In the genomic region with DNA sequence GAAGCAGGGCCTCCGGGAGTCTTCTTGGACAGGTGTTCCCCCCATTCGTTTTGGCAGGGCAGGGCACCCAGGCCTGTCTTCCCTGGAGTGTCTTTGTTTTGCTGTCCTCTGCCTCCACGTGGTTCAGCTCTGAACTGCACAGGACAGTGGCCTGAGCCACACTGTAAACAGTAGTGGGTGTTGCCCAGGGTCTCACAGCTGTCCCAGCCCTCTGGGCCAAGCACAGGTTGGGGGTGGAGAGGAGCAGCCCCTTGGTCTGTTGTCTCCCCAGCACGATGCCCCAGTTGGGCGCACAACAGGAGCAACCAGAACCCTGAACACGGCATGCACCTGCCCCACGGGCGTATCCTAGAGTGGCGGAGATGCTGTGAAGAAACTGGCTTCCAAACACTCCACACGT, we compare ENCODE assay signal across 9 cellular contexts. TPM values are rescaled to one million over a fixed set of nuclear protein-coding genes. Genes with fewer than 3 reads are reported as not detected.
DNase-seq lines count a peak whose midpoint lies in the region; ATAC-seq and TF ChIP-seq lines count a peak whose summit lies in the region.
"Had no signal": no experiment of that assay in that cellular context is flagged by ENCODE, and none has a peak within 500 bp of the region (broad histone marks: within the 10 kb centered on the region; RNA-seq: fewer than 3 reads in every experiment).

No MANE protein-coding gene starts in this region.

- no peak overlapping the region for H3K4me3 Mint-ChIP-seq in central memory CD8-positive, alpha-beta T cell
- H3K4me3 Mint-ChIP-seq in nephron (no peak overlapping the region), mesothelial cell of epicardium (no peak overlapping the region)

- no peaks in the 10 kb centered on the region for H3K9me3 Mint-ChIP-seq in central memory CD8-positive, alpha-beta T cell
- no peaks in the 10 kb centered on the region for H3K9me3 Mint-ChIP-seq in nephron
- no peaks in the 10 kb centered on the region for H3K9me3 Mint-ChIP-seq in mesothelial cell of epicardium

- peak overlapping the region; percentile 84 for H3K27ac Mint-ChIP-seq in central memory CD8-positive, alpha-beta T cell (ENCODE audit: low read depth)
- H3K27ac Mint-ChIP-seq in nephron (no peak overlapping the region), mesothelial cell of epicardium (no peak overlapping the region)

- no peak for ATAC-seq in central memory CD8-positive, alpha-beta T cell (replicated peaks; ENCODE audit: extremely low read depth, poor library complexity, severe bottlenecking)
- no peak for ATAC-seq in GM19463 (IDR thresholded peaks at IDR 0.05; ENCODE audit: unreplicated experiment)

- H3K4me1 Mint-ChIP-seq in central memory CD8-positive, alpha-beta T cell, result peaks cover 43% of the 10 kb centered on the region
- peaks cover 46% of the 10 kb centered on the region for H3K4me1 Mint-ChIP-seq in nephron
- peaks cover 8% of the 10 kb centered on the region for H3K4me1 Mint-ChIP-seq in mesothelial cell of epicardium

- DNase-seq in DMS114 treated with DMSO at 0.1 percent for 48 hours (lab: John Stamatoyannopoulos, UW; ENCODE audit: unreplicated experiment) (peak; percentile 26), HuH-7.5 (ENCODE audit: low spot score) (peak; percentile 28), mesothelial cell of epicardium (ENCODE audit: low spot score in 2 of 2, unreplicated experiment in 2 of 2) (no peak), SKM-1 treated with dmso at 0.1 percent for 144 hours (lab: John Stamatoyannopoulos, UW; ENCODE audit: unreplicated experiment) (no peak)
- DNase-seq in central memory CD8-positive, alpha-beta T cell (ENCODE audit: low spot score in 2 of 2), result no peak
- DNase-seq: esophagus squamous epithelium, sigmoid colon had no signal

- no peaks in the 10 kb centered on the region for H3K27me3 Mint-ChIP-seq in central memory CD8-positive, alpha-beta T cell
- peaks cover 41% of the 10 kb centered on the region for H3K27me3 Mint-ChIP-seq in nephron (ENCODE audit: low read depth)
- H3K27me3 Mint-ChIP-seq in mesothelial cell of epicardium (ENCODE audit: low read depth), result no peaks in the 10 kb centered on the region

- H3K36me3 Mint-ChIP-seq in central memory CD8-positive, alpha-beta T cell (ENCODE audit: insufficient read depth), result peaks cover 24% of the 10 kb centered on the region
- peaks cover 21% of the 10 kb centered on the region for H3K36me3 Mint-ChIP-seq in nephron (ENCODE audit: low read depth)
- peaks cover 4% of the 10 kb centered on the region for H3K36me3 Mint-ChIP-seq in mesothelial cell of epicardium

- TF ChIP-seq CTCF in nephron (IDR thresholded peaks at IDR 0.05; ENCODE audit: unreplicated experiment in 3 of 3), result peak in 2 of 3 experiments; percentile 24 to 35
- no peak for TF ChIP-seq CTCF in mesothelial cell of epicardium (IDR thresholded peaks at IDR 0.05; ENCODE audit: unreplicated experiment)

RNA-seq across cellular contexts. Expression of gene CCDC167, which starts 14.4 kb away (rescaled TPM):
- 23.8 to 26.0 TPM (median 24.8 TPM) in 3 replicates for total RNA-seq in mesothelial cell of epicardium

RNA-seq across cellular contexts. Expression of gene CMTR1, which starts 52.2 kb away (rescaled TPM):
- total RNA-seq in mesothelial cell of epicardium, result 57.3 to 60.1 TPM (median 59.8 TPM) in 3 replicates

Comparison
In these comparisons a context has a peak if more than half of its experiments do, and no peak if none do; other contexts are left out.
1. DNase-seq: peak in DMS114 treated with DMSO at 0.1 percent for 48 hours (single experiment) and HuH-7.5 (single experiment); none in central memory CD8-positive, alpha-beta T cell (0 of 2), mesothelial cell of epicardium (0 of 2) and SKM-1 treated with dmso at 0.1 percent for 144 hours (single experiment).